18 cellular contexts compared by ENCODE assay signal in genomic region chr14:60789656-60790055, GRCh38.
"Had no signal": no experiment of that assay in that cellular context is flagged by ENCODE, and none has a peak within 500 bp of the region (broad histone marks: within the 10 kb centered on the region; RNA-seq: fewer than 3 reads in every experiment).

No MANE protein-coding gene starts in this region.

- H3K36me3 ChIP-seq: neutrophil had no signal

- DNase-seq: cortex of kidney; dorsolateral prefrontal cortex; effector CD8-positive, alpha-beta T cell; foreskin fibroblast; left colon; left ventricle myocardium superior; mesenchymal stem cell; naive thymus-derived CD4-positive, alpha-beta T cell; nephron progenitor cell; psoas muscle; retina; sigmoid colon; small intestine; stimulated activated CD4-positive, alpha-beta T cell treated with anti-CD3 and anti-CD28 coated beads, Interleukin-2, amount 100 ng/mL, for 48 hours; stimulated activated naive CD4-positive, alpha-beta T cell treated with Interleukin-2 at 50 U/mL for 16 hours had no signal

- H3K4me3 ChIP-seq: dorsolateral prefrontal cortex, lung, psoas muscle, sigmoid colon had no signal

- H3K4me1 ChIP-seq: sigmoid colon had no signal

- H3K27me3 ChIP-seq: dorsolateral prefrontal cortex, neutrophil, sigmoid colon had no signal

- H3K4me3 Mint-ChIP-seq: naive thymus-derived CD4-positive, alpha-beta T cell; nephron progenitor cell had no signal

- H3K27ac ChIP-seq: dorsolateral prefrontal cortex, neutrophil, psoas muscle, sigmoid colon had no signal

- H3K9me3 ChIP-seq: neutrophil, psoas muscle, sigmoid colon had no signal

- H3K27me3 Mint-ChIP-seq: naive thymus-derived CD4-positive, alpha-beta T cell had no signal

- ATAC-seq: esophagus mucosa; left colon; left ventricle myocardium superior; naive thymus-derived CD4-positive, alpha-beta T cell; psoas muscle had no signal

- H3K4me1 Mint-ChIP-seq: nephron progenitor cell had no signal

- H3K27ac Mint-ChIP-seq: naive thymus-derived CD4-positive, alpha-beta T cell; nephron progenitor cell had no signal
